8 cellular contexts compared by ENCODE assay signal in genomic region chr12:76586764-76587395, GRCh38. TPM values are rescaled to one million over a fixed set of nuclear protein-coding genes. Genes with fewer than 3 reads are reported as not detected.
DNase-seq lines count a peak whose midpoint lies in the region; TF ChIP-seq lines count a peak whose summit lies in the region.

No MANE protein-coding gene starts in this region.

- H3K4me3 Mint-ChIP-seq in immature natural killer cell: no peak overlapping the region

- peaks cover 3 to 19% of the 10 kb centered on the region in 2 donors for H3K4me1 Mint-ChIP-seq in immature natural killer cell

- no peak overlapping the region for H3K27ac ChIP-seq in HEK293 (ENCODE audit: extremely low read depth, low read depth, low read length)

- H3K9me3 Mint-ChIP-seq in immature natural killer cell: no peaks in the 10 kb centered on the region

- no peak overlapping the region for H3K4me3 ChIP-seq in HEK293 (ENCODE audit: low read depth, low read length)

- H3K36me3 Mint-ChIP-seq in immature natural killer cell: no peaks in the 10 kb centered on the region

- peak; percentile 23; the same call in 1 of the 2 replicates for TF ChIP-seq CTCF in HEK293 (tag by site-specific recombination; IDR thresholded peaks at IDR 0.05)

- H3K4me1 ChIP-seq in HEK293 (ENCODE audit: control insufficient read depth, insufficient read depth, low read length): no peaks in the 10 kb centered on the region

- no peaks in the 10 kb centered on the region for H3K9me3 ChIP-seq in HEK293 (ENCODE audit: control insufficient read depth, insufficient read depth, low read depth, low read length)

- POLR2A ChIA-PET in HEK293 (lab: Yijun Ruan, JAX): no interaction called here

- H3K27me3 Mint-ChIP-seq in immature natural killer cell (ENCODE audit: low read depth in 3 of 3): no peaks in the 10 kb centered on the region

- peak overlapping the region in 1 of 6 donors; percentile 3 for H3K27ac Mint-ChIP-seq in immature natural killer cell

- peak; percentile 18 for DNase-seq in activated naive CD4-positive, alpha-beta T cell treated with Interleukin-2 at 50 U/mL for 16 hours
- no peak for DNase-seq in activated naive CD4-positive, alpha-beta T cell treated with anti-CD3 and anti-CD28 coated beads, Interleukin-2, amount 50 U/mL, for 16 hours
- DNase-seq in NOMO-1 (lab: John Stamatoyannopoulos, UW; ENCODE audit: unreplicated experiment in 2 of 2): peak; percentile 52 to 88
- peak; percentile 65 for DNase-seq in amniotic epithelial cell (ENCODE audit: low read depth)
- peak; percentile 43 to 53 (median 48) for DNase-seq in immature natural killer cell
- DNase-seq in stimulated activated CD8-positive, alpha-beta memory T cell treated with anti-CD3 and anti-CD28 coated beads, Interleukin-15, amount 100 ng/mL, for 1 hour (ENCODE audit: low read depth): peak; percentile 23
- no peak for DNase-seq in HPDE6-E6E7 (ENCODE audit: extremely low spot score)

- H3K36me3 ChIP-seq in HEK293 (ENCODE audit: control insufficient read depth in 2 of 2, insufficient read depth in 1 of 2, low read length in 2 of 2): no peaks in the 10 kb centered on the region

- CTCF ChIA-PET in HEK293 (lab: Yijun Ruan, JAX): interaction anchor here (0.5 to 2.1 kb wide), 45 partner anchors 8 to 1946 kb away, joined by 3 to 11 read pairs (median 3); partner anchors contain the start of gene GLIPR1L1

TF ChIP-seq in HEK293, 187 proteins besides CTCF, POLR2A, EP300 and RAD21:
- TF ChIP-seq ZNF501 (tag by site-specific recombination; IDR thresholded peaks at IDR 0.05): no peak
- no peak for TF ChIP-seq ZBTB17 (tag by site-specific recombination; IDR thresholded peaks at IDR 0.05)
- no peak for TF ChIP-seq ZNF280D (tag by site-specific recombination; IDR thresholded peaks at IDR 0.05)
- TF ChIP-seq ZNF777 (tag by site-specific recombination; IDR thresholded peaks at IDR 0.05; ENCODE audit: borderline replicate concordance): no peak
- TF ChIP-seq ZNF324 (tag by site-specific recombination; IDR thresholded peaks at IDR 0.05): no peak
- no peak for TF ChIP-seq MYNN (tag by site-specific recombination; IDR thresholded peaks at IDR 0.05; ENCODE audit: borderline replicate concordance)
- TF ChIP-seq ZNF148 (tag by site-specific recombination; IDR thresholded peaks at IDR 0.05; ENCODE audit: borderline replicate concordance): no peak
- no peak for TF ChIP-seq ZNF112 (tag by site-specific recombination; IDR thresholded peaks at IDR 0.05)
- no peak for TF ChIP-seq ZNF202 (tag by site-specific recombination; IDR thresholded peaks at IDR 0.05; ENCODE audit: borderline replicate concordance)
- no peak for TF ChIP-seq ZNF549 (tag by site-specific recombination; IDR thresholded peaks at IDR 0.05)
- TF ChIP-seq ZNF660 (tag by site-specific recombination; IDR thresholded peaks at IDR 0.05): 0 out of 2 replicates have a peak, but pooled peaks have one; percentile 21
- no peak for TF ChIP-seq ZNF645 (tag by site-specific recombination; IDR thresholded peaks at IDR 0.05)
- peak; percentile 80 for TF ChIP-seq ZNF654 (tag by site-specific recombination; IDR thresholded peaks at IDR 0.05; ENCODE audit: low read depth)
- no peak for TF ChIP-seq ZNF785 (tag by site-specific recombination; IDR thresholded peaks at IDR 0.05)
- TF ChIP-seq ZNF677 (tag by site-specific recombination; IDR thresholded peaks at IDR 0.05): no peak

RNA-seq across cellular contexts. Expression of gene OSBPL8, which starts 27.3 kb away (rescaled TPM):
- 100 to 1,000 TPM; 109 to 161 (median 140) TPM for polyA plus RNA-seq in immature natural killer cell

Comparison
In these comparisons a context has a peak if more than half of its experiments do, and no peak if none do; other contexts are left out.
1. DNase-seq: peak in activated naive CD4-positive, alpha-beta T cell treated with Interleukin-2 at 50 U/mL for 16 hours (single experiment), NOMO-1 (2 of 2), amniotic epithelial cell (single experiment), immature natural killer cell (3 of 3) and stimulated activated CD8-positive, alpha-beta memory T cell treated with anti-CD3 and anti-CD28 coated beads, Interleukin-15, amount 100 ng/mL, for 1 hour (single experiment); none in activated naive CD4-positive, alpha-beta T cell treated with anti-CD3 and anti-CD28 coated beads, Interleukin-2, amount 50 U/mL, for 16 hours (single experiment) and HPDE6-E6E7 (single experiment).